In the genomic region with DNA sequence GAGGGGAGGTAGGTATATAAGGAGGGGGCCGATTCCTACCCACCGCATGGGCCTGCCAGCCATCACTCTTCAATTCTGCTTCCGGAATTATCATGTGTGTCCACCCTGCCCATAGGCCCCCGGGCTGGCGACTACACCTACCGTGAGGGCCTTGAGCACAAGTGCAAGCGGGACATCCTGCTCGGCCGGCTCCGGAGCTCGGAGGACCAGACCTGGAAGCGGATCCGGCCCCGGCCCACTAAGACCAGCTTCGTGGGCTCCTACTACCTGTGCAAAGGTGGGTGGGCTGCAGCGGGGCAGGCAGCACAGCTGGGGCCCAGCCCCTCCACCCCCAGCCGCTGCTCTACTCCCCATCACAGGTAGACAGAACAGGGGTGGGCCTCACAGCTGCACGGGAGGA, we compare ENCODE assay signal across 1 cellular context.
TF ChIP-seq lines count a peak whose summit lies in the region.

No MANE protein-coding gene starts in this region.

TF ChIP-seq in IMR-90, 13 proteins besides CTCF, POLR2A, EP300 and RAD21 (continued from another document):
- TF ChIP-seq SMC3 (IDR thresholded peaks at IDR 0.05; ENCODE audit: low read depth, low read length) (no peak), RCOR1 (IDR thresholded peaks at IDR 0.05; ENCODE audit: insufficient replicate concordance, low read length) (no peak), FOS (IDR thresholded peaks at IDR 0.05; ENCODE audit: low read depth, low read length) (no peak), NFE2L2 (IDR thresholded peaks at IDR 0.05; ENCODE audit: low read depth, low read length) (no peak), MXI1 (IDR thresholded peaks at IDR 0.05; ENCODE audit: borderline replicate concordance, low read depth, low read length) (no peak), MAZ (IDR thresholded peaks at IDR 0.05; ENCODE audit: borderline replicate concordance, low read depth, low read length) (no peak)
- TF ChIP-seq, protein P1, sequence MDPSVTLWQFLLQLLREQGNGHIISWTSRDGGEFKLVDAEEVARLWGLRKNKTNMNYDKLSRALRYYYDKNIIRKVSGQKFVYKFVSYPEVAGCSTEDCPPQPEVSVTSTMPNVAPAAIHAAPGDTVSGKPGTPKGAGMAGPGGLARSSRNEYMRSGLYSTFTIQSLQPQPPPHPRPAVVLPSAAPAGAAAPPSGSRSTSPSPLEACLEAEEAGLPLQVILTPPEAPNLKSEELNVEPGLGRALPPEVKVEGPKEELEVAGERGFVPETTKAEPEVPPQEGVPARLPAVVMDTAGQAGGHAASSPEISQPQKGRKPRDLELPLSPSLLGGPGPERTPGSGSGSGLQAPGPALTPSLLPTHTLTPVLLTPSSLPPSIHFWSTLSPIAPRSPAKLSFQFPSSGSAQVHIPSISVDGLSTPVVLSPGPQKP (IDR thresholded peaks at IDR 0.05; ENCODE audit: borderline replicate concordance, low read depth, low read length), result no peak
- TF ChIP-seq, protein P2, sequence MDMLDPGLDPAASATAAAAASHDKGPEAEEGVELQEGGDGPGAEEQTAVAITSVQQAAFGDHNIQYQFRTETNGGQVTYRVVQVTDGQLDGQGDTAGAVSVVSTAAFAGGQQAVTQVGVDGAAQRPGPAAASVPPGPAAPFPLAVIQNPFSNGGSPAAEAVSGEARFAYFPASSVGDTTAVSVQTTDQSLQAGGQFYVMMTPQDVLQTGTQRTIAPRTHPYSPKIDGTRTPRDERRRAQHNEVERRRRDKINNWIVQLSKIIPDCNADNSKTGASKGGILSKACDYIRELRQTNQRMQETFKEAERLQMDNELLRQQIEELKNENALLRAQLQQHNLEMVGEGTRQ (IDR thresholded peaks at IDR 0.05; ENCODE audit: low read depth, low read length), result no peak
